In the genomic region with DNA sequence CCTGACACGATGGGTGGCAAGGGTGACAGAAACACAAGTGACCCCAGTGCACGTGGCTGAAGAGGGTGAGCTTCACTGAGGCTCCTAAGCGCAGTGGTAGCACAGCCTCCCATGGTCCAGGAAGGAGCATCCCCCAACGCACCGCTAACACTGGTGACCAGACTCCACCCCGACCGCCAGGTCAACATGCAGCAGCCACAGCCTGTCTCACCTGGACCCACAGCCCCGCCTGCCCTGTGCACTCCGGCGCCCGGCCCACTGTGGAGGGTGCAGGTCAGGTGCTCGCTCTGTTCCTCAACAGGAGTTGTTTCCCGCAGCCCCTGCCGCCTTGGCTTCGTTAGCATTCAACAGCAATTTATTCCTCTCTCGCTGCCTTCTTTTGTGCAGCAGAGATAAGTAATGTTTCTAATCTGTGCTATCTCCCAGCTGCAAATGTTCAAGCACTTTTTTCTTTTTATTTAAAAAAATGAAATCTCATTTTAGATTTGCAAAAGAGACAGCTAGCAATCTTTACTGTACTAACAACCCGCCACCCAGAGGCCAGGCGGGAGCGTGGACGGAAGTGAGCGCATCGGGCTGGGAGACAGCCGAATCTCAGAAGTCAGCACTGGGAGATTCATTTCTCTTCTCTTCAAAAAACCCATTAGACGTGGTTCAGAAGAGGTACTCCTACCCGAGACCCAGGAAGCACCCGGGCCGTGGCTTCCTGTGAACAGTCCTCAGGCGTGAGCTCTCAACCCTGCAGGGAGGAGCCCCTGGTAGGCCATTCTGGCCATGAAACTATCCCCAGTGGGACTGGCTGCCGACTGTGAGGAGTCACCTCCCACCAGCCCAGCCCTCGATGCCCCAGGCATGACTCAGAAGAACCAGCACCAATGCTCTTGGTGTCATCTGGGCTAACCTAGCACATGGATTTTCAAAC, we compare ENCODE assay signal across 9 cellular contexts.
DNase-seq lines count a peak whose midpoint lies in the region; TF ChIP-seq lines count a peak whose summit lies in the region.
"Had no signal": no experiment of that assay in that cellular context is flagged by ENCODE, and none has a peak within 500 bp of the region (broad histone marks: within the 10 kb centered on the region; RNA-seq: fewer than 3 reads in every experiment).

No MANE protein-coding gene starts in this region.

- H3K9me3 Mint-ChIP-seq in neural progenitor cell: no peaks in the 10 kb centered on the region

- DNase-seq in GM04504 (ENCODE audit: low read depth): peak; percentile 19
- DNase-seq in KBM-7: peak; percentile 54
- DNase-seq in activated T-helper 1 cell treated with Interleukin-2 at 50 U/mL for 16 hours (ENCODE audit: low read depth): peak; percentile 12
- no peak for DNase-seq in neural progenitor cell (ENCODE audit: low spot score)
- no peak for DNase-seq in NCI-H345 treated with DMSO at 0.1 percent for 48 hours (lab: John Stamatoyannopoulos, UW; ENCODE audit: unreplicated experiment)
- no peak for DNase-seq in globus pallidus (ENCODE audit: low spot score)
- no peak for DNase-seq in NCI-H1092 (lab: John Stamatoyannopoulos, UW)
- DNase-seq in middle frontal gyrus (ENCODE audit: extremely low spot score, low spot score): no peak

- H3K4me2 ChIP-seq in neural progenitor cell: no peak overlapping the region

- H3K4me3 Mint-ChIP-seq in neural progenitor cell: no peak overlapping the region

- no peaks in the 10 kb centered on the region for H3F3A ChIP-seq in neural progenitor cell (ENCODE audit: low read depth)

- peak overlapping the region; percentile 76 for H3K27ac Mint-ChIP-seq in neural progenitor cell

- no peaks in the 10 kb centered on the region for H3K36me3 ChIP-seq in neural progenitor cell
- H3K36me3 ChIP-seq: neutrophil had no signal

- no peaks in the 10 kb centered on the region for H3K27me3 ChIP-seq in neural progenitor cell
- H3K27me3 ChIP-seq: neutrophil had no signal

- H2AFZ ChIP-seq in neural progenitor cell (replicated peaks): no peak overlapping the region

- H3K36me3 Mint-ChIP-seq in neural progenitor cell: peaks cover 9% of the 10 kb centered on the region

- H3K9ac ChIP-seq in neural progenitor cell: no peak overlapping the region

- no peaks in the 10 kb centered on the region for H4K20me1 ChIP-seq in neural progenitor cell (ENCODE audit: low read depth)

- H3K79me2 ChIP-seq in neural progenitor cell (ENCODE audit: low read depth): no peaks in the 10 kb centered on the region

- no peak overlapping the region for H3K27ac ChIP-seq in neural progenitor cell
- H3K27ac ChIP-seq: neutrophil had no signal

- in situ Hi-C loops in KBM-7 (cut with MboI; ENCODE audit: low pct_unique_long_range_greater_than_20kb, low sequenced_read_pairs): no loop called here

- H3K27me3 Mint-ChIP-seq in neural progenitor cell (ENCODE audit: insufficient read depth, low read depth): peaks cover 9% of the 10 kb centered on the region

- H3K4me1 Mint-ChIP-seq in neural progenitor cell: peaks cover 52% of the 10 kb centered on the region

- H3K9me3 ChIP-seq in neural progenitor cell (ENCODE audit: low read depth): no peaks in the 10 kb centered on the region
- H3K9me3 ChIP-seq: neutrophil had no signal

- no peak overlapping the region for H3K4me3 ChIP-seq in neural progenitor cell

- H3K4me1 ChIP-seq in neural progenitor cell: peaks cover 6% of the 10 kb centered on the region

- no peak for TF ChIP-seq CTCF in neural progenitor cell (IDR thresholded peaks at IDR 0.05)

Comparison
In these comparisons a context has a peak if more than half of its experiments do, and no peak if none do; other contexts are left out.
1. DNase-seq: peak in GM04504 (single experiment), KBM-7 (single experiment) and activated T-helper 1 cell treated with Interleukin-2 at 50 U/mL for 16 hours (single experiment); none in neural progenitor cell (single experiment), NCI-H345 treated with DMSO at 0.1 percent for 48 hours (single experiment), globus pallidus (single experiment), NCI-H1092 (single experiment) and middle frontal gyrus (single experiment).